Comparison of ENCODE assay signal across 8 cellular contexts in genomic region chr15:71011503-71012155, GRCh38.
DNase-seq lines count a peak whose midpoint lies in the region; ATAC-seq, FAIRE-seq and TF ChIP-seq lines count a peak whose summit lies in the region.

No MANE protein-coding gene starts in this region.

- FAIRE-seq in urothelium cell line (lab: Jason Lieb, UNC) = peak; percentile 86

- peak; percentile 94 for TF ChIP-seq CTCF in IMR-90 (conservative IDR thresholded peaks at IDR 0.05; ENCODE audit: low read depth, low read length)
- TF ChIP-seq CTCF in WTC11 (IDR thresholded peaks at IDR 0.05) = no peak

- in situ Hi-C loops in Caki2 (cut with HindIII; ENCODE audit: low pct_unique_long_range_greater_than_20kb, low sequenced_read_pairs) = no loop called here
- in situ Hi-C loops in IMR-90 (cut with MboI; ENCODE audit: low sequenced_read_pairs) = loop anchor here (5.0 kb wide), 1 partner anchor 101 kb away; no protein-coding TSS in a partner anchor

- H3K4me1 ChIP-seq in IMR-90 (ENCODE audit: control insufficient read depth, insufficient read depth, low read length) = no peaks in the 10 kb centered on the region

- peak overlapping the region; percentile 75 for H2BK5ac ChIP-seq in IMR-90 (ENCODE audit: low read depth, low read length, poor library complexity, severe bottlenecking)

- dilution Hi-C loops in IMR-90 (cut with HindIII; ENCODE audit: low sequenced_read_pairs, unreplicated experiment) = no loop called here

- peak overlapping the region; percentile 67; the same call in 1 of the 3 replicates for H2BK15ac ChIP-seq in IMR-90 (ENCODE audit: low read depth, low read length)

- H2AK5ac ChIP-seq in IMR-90 (ENCODE audit: low read depth, low read length) = peak overlapping the region; percentile 74

- H3K36me3 ChIP-seq in IMR-90 (ENCODE audit: control insufficient read depth, insufficient read depth, low read length) = no peaks in the 10 kb centered on the region

- 0 out of 4 replicates have a peak, but pooled peaks cover 0 to 3% of the 10 kb centered on the region in 2 experiments for H3K79me1 ChIP-seq in IMR-90 (ENCODE audit: low read depth in 1 of 2, low read length in 2 of 2)

- H3K27ac Mint-ChIP-seq in WTC11 = no peak overlapping the region
- H3K27ac Mint-ChIP-seq in activated T-cell treated with anti-CD3 and anti-CD28 coated beads, Interleukin-2, amount 50 U/mL, for 24 hours = no peak overlapping the region

- no peak overlapping the region for H3K4me2 ChIP-seq in IMR-90 (ENCODE audit: low read depth, low read length)

- no peaks in the 10 kb centered on the region for H3K36me3 Mint-ChIP-seq in WTC11
- no peaks in the 10 kb centered on the region for H3K36me3 Mint-ChIP-seq in activated T-cell treated with anti-CD3 and anti-CD28 coated beads, Interleukin-2, amount 50 U/mL, for 24 hours (ENCODE audit: low read depth)

- H3K9me1 ChIP-seq in IMR-90 (ENCODE audit: insufficient read depth, low read length) = no peaks in the 10 kb centered on the region

- no peaks in the 10 kb centered on the region for H3K27me3 Mint-ChIP-seq in WTC11 (ENCODE audit: low read depth)
- H3K27me3 Mint-ChIP-seq in activated T-cell treated with anti-CD3 and anti-CD28 coated beads, Interleukin-2, amount 50 U/mL, for 24 hours = peaks cover 34% of the 10 kb centered on the region

- H4K5ac ChIP-seq in IMR-90 (ENCODE audit: low read depth, low read length) = peak overlapping the region; percentile 52

- H3K4me3 ChIP-seq in IMR-90 (ENCODE audit: insufficient read depth, low read depth, low read length) = no peak overlapping the region

- H3K4ac ChIP-seq in IMR-90 (ENCODE audit: low read depth, low read length) = peak overlapping the region; percentile 65; the same call in 1 of the 2 replicates

- peak; percentile 22 for DNase-seq in Caki2 (ENCODE audit: low read depth)
- peak; percentile 84 for DNase-seq in IMR-90
- DNase-seq in WTC11 (ENCODE audit: low spot score) = no peak
- peak; percentile 3 for DNase-seq in iPS DF 4.7 (ENCODE audit: extremely low read depth, low spot score)
- DNase-seq in urothelium cell line (ENCODE audit: low spot score) = peak; percentile 41
- DNase-seq in caudate nucleus (lab: John Stamatoyannopoulos, UW) = no peak
- DNase-seq in activated T-cell treated with anti-CD3 and anti-CD28 coated beads, Interleukin-2, amount 50 U/mL, for 24 hours = no peak
- DNase-seq in posterior vena cava (ENCODE audit: low spot score) = no peak

- ATAC-seq in IMR-90 (ENCODE audit: low read depth) (peak; percentile 100), WTC11 (peak; percentile 80)

- peak overlapping the region; percentile 22; the same call in 1 of the 2 replicates for H2BK20ac ChIP-seq in IMR-90 (ENCODE audit: low read depth, low read length)

- peak overlapping the region; percentile 59 for H2BK120ac ChIP-seq in IMR-90 (ENCODE audit: low read depth, low read length)

- H2AFZ ChIP-seq in IMR-90 (replicated peaks; ENCODE audit: low read length, poor library complexity) = no peak overlapping the region

- intact Hi-C loops in IMR-90 (cut with micrococcal nuclease) (loop anchor here (1.0 to 10.0 kb wide), 3 partner anchors 92 to 429 kb away; no protein-coding TSS in a partner anchor), posterior vena cava (cut with DNase I) (no loop called here)

- no peak overlapping the region for H3K4me3 Mint-ChIP-seq in WTC11
- H3K4me3 Mint-ChIP-seq in activated T-cell treated with anti-CD3 and anti-CD28 coated beads, Interleukin-2, amount 50 U/mL, for 24 hours = no peak overlapping the region

- POLR2A ChIA-PET in IMR-90 (lab: Charles Lee; ENCODE audit: unreplicated experiment) (no interaction called here), WTC11 (lab: Charles Lee) (no interaction called here)

- no peak overlapping the region for H3K23ac ChIP-seq in IMR-90 (ENCODE audit: low read depth, low read length)

- H3K9ac ChIP-seq in IMR-90 (ENCODE audit: low read depth, low read length) = peak overlapping the region; percentile 27; the same call in 1 of the 2 replicates

- H2AK9ac ChIP-seq in IMR-90 (replicated peaks; ENCODE audit: low read depth, low read length, poor library complexity) = no peak overlapping the region

- peak overlapping the region; percentile 42; the same call in 1 of the 2 replicates for H3K27ac ChIP-seq in IMR-90 (ENCODE audit: insufficient read depth, low read length)
- H3K27ac ChIP-seq in caudate nucleus (ENCODE audit: low read depth, low read length) = no peak overlapping the region

- TF ChIP-seq POLR2A in IMR-90 (IDR thresholded peaks at IDR 0.05; ENCODE audit: low read depth, low read length) = 0 out of 2 replicates have a peak, but pooled peaks have one; percentile 25

- H3K9me3 ChIP-seq in IMR-90 (ENCODE audit: control insufficient read depth, insufficient read depth, low read length) = no peaks in the 10 kb centered on the region

- CTCF ChIA-PET in IMR-90 (lab: Yijun Ruan, JAX) = interaction anchor here (0.6 to 2.2 kb wide), 6 partner anchors 31 to 776 kb away, joined by 3 to 10 read pairs (median 4); no protein-coding TSS in a partner anchor
- CTCF ChIA-PET in WTC11 (lab: Charles Lee) = interaction anchor here (0.6 to 2.4 kb wide), 19 partner anchors 9 to 732 kb away, joined by 3 to 12 read pairs (median 4); partner anchors contain the start of gene THSD4

- peak overlapping the region in 1 of 2 experiments; percentile 68; a peak in 2 of 4 replicates for H4K8ac ChIP-seq in IMR-90 (ENCODE audit: low read depth in 2 of 2, low read length in 2 of 2)

- no TSS peak for BruUV-seq in IMR-90 (replicated peaks; lab: Mats Ljungman, UMichigan)

- no peaks in the 10 kb centered on the region for H3K9me3 Mint-ChIP-seq in WTC11
- H3K9me3 Mint-ChIP-seq in activated T-cell treated with anti-CD3 and anti-CD28 coated beads, Interleukin-2, amount 50 U/mL, for 24 hours = no peaks in the 10 kb centered on the region

- H4K20me1 ChIP-seq in IMR-90 (ENCODE audit: insufficient read depth, low read length) = no peaks in the 10 kb centered on the region

- no peaks in the 10 kb centered on the region for H3K4me1 Mint-ChIP-seq in WTC11
- no peaks in the 10 kb centered on the region for H3K4me1 Mint-ChIP-seq in activated T-cell treated with anti-CD3 and anti-CD28 coated beads, Interleukin-2, amount 50 U/mL, for 24 hours (ENCODE audit: low read depth)

- H3K14ac ChIP-seq in IMR-90 (replicated peaks; ENCODE audit: low read depth, low read length) = no peak overlapping the region

- peak overlapping the region; percentile 53 for H4K91ac ChIP-seq in IMR-90 (ENCODE audit: insufficient read depth, low read depth, low read length)

- no peaks in the 10 kb centered on the region for H3K27me3 ChIP-seq in IMR-90 (ENCODE audit: control insufficient read depth, insufficient read depth, low read length)

- H3K56ac ChIP-seq in IMR-90 (ENCODE audit: extremely low read depth, insufficient read depth, low read length) = no peak overlapping the region

- no CpG with 5 or more reads among the region's 1 CpG for WGBS in IMR-90 (ENCODE audit: extremely low coverage in 2 of 2, insufficient read length in 1 of 2), 2 experiments

- H3K18ac ChIP-seq in IMR-90 (ENCODE audit: low read depth, low read length) = peak overlapping the region; percentile 81

- peak; percentile 95 for TF ChIP-seq RAD21 in IMR-90 (IDR thresholded peaks at IDR 0.05; ENCODE audit: low read length)

TF ChIP-seq in IMR-90, 13 proteins besides CTCF, POLR2A, EP300 and RAD21:
- TF ChIP-seq CEBPB (IDR thresholded peaks at IDR 0.05; ENCODE audit: low read depth, low read length) (no peak), SMC3 (IDR thresholded peaks at IDR 0.05; ENCODE audit: low read depth, low read length) (peak; percentile 92)

TF ChIP-seq in WTC11, 78 proteins besides CTCF, POLR2A, EP300 and RAD21 (continues in another document):
- TF ChIP-seq, protein P1, sequence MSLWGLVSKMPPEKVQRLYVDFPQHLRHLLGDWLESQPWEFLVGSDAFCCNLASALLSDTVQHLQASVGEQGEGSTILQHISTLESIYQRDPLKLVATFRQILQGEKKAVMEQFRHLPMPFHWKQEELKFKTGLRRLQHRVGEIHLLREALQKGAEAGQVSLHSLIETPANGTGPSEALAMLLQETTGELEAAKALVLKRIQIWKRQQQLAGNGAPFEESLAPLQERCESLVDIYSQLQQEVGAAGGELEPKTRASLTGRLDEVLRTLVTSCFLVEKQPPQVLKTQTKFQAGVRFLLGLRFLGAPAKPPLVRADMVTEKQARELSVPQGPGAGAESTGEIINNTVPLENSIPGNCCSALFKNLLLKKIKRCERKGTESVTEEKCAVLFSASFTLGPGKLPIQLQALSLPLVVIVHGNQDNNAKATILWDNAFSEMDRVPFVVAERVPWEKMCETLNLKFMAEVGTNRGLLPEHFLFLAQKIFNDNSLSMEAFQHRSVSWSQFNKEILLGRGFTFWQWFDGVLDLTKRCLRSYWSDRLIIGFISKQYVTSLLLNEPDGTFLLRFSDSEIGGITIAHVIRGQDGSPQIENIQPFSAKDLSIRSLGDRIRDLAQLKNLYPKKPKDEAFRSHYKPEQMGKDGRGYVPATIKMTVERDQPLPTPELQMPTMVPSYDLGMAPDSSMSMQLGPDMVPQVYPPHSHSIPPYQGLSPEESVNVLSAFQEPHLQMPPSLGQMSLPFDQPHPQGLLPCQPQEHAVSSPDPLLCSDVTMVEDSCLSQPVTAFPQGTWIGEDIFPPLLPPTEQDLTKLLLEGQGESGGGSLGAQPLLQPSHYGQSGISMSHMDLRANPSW (CRISPR knock-in tag; conservative IDR thresholded peaks at IDR 0.05; ENCODE audit: low read depth) = no peak
- TF ChIP-seq TEAD4 (CRISPR knock-in tag; IDR thresholded peaks at IDR 0.05) (no peak), SOX15 (CRISPR knock-in tag; IDR thresholded peaks at IDR 0.05) (no peak), ZNF281 (CRISPR knock-in tag; IDR thresholded peaks at IDR 0.05) (no peak)

Comparison
In these comparisons a context has a peak if more than half of its experiments do, and no peak if none do; other contexts are left out.
1. DNase-seq: peak in Caki2 (single experiment), IMR-90 (single experiment), iPS DF 4.7 (single experiment) and urothelium cell line (single experiment); none in WTC11 (single experiment), caudate nucleus (0 of 61), activated T-cell treated with anti-CD3 and anti-CD28 coated beads, Interleukin-2, amount 50 U/mL, for 24 hours (single experiment) and posterior vena cava (single experiment).